ENCODE assay signal across 8 cellular contexts in the genomic region with DNA sequence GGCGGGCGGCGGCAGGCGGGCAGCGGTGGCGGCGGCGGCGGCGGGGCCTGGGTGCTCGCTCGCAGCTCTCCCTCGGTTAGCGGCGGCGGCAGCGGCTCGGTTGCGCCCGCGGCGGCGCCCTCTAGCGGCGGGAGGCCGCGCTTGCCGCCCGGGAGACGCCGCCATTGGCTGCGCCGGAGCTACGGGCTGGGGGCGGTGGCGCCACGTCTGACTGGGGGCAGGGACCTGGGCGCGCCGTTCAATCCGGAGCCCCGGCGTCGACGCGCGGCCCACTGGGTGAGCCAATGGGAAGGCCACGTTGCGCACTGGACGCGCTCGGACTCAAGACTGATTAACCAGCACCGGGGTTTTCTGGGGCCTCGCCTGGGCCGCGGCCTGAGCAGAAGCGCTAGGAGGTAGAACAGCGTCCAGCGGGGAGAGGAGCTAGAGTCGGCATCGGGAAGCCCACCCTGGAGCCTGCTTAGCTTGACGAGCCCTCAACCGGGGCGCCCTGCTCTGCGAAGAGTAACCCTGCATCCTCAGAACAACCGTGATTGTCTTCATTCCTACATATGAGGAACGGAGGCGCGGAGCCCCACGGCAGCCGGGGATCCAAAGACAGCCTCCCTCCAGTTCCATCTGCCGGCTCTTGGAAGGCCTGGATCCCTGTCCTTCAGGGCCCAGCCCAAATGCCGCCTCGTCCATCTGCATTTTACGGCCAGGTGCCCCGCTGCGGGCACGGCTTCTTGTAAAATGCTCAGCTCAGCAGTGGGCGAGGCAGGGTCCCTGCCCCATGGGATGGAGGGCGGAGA. TPM values are rescaled to one million over a fixed set of nuclear protein-coding genes. Genes with fewer than 3 reads are reported as not detected.
A peak's percentile ranks its signal among the peaks of the same experiment; 100 is the strongest.
DNase-seq lines count a peak whose midpoint lies in the region; ATAC-seq lines count a peak whose summit lies in the region.

ZC3H7A (minus strand) TSS at position 93 of the 791 bp plus-strand sequence. CDS start 14,904 bp downstream, outside the sequence.

- POLR2A ChIA-PET in activated CD4-positive, alpha-beta T cell treated with anti-CD3 and anti-CD28 coated beads, Interleukin-2, amount 10 ng/mL, durations not matched to agents 7 days and 5 days (lab: Charles Lee): interaction anchor here (0.7 to 1.0 kb wide), 3 partner anchors 11 to 59 kb away, joined by 3 to 6 read pairs (median 4); partner anchors contain the start of gene TXNDC11

- peak within 1 kb of the TSS; percentile 92 for H3K4me3 Mint-ChIP-seq in activated CD4-positive, alpha-beta T cell treated with anti-CD3 and anti-CD28 coated beads, Interleukin-2, amount 10 ng/mL, durations not matched to agents 7 days and 5 days

- H3K36me3 Mint-ChIP-seq in activated CD4-positive, alpha-beta T cell treated with anti-CD3 and anti-CD28 coated beads, Interleukin-2, amount 10 ng/mL, durations not matched to agents 7 days and 5 days (ENCODE audit: low read depth): peaks cover 24% of the 10 kb centered on the region

- H3K9me3 Mint-ChIP-seq in activated CD4-positive, alpha-beta T cell treated with anti-CD3 and anti-CD28 coated beads, Interleukin-2, amount 10 ng/mL, durations not matched to agents 7 days and 5 days: no peaks in the 10 kb centered on the region

- H3K27me3 Mint-ChIP-seq in activated CD4-positive, alpha-beta T cell treated with anti-CD3 and anti-CD28 coated beads, Interleukin-2, amount 10 ng/mL, durations not matched to agents 7 days and 5 days: no peaks in the 10 kb centered on the region

- peaks cover 64% of the 10 kb centered on the region for H3K4me1 Mint-ChIP-seq in activated CD4-positive, alpha-beta T cell treated with anti-CD3 and anti-CD28 coated beads, Interleukin-2, amount 10 ng/mL, durations not matched to agents 7 days and 5 days

- peak; percentile 52 to 97 (median 91) for DNase-seq in C1 segment of cervical spinal cord (lab: John Stamatoyannopoulos, UW)
- DNase-seq in NCI-H526 treated with DMSO at 0.1 percent for 48 hours (lab: John Stamatoyannopoulos, UW): peak; percentile 94
- DNase-seq in activated CD4-positive, alpha-beta T cell treated with anti-CD3 and anti-CD28 coated beads, Interleukin-2, amount 10 ng/mL, durations not matched to agents 7 days and 5 days: peak; percentile 94
- peak; percentile 57 for DNase-seq in cortex of kidney (lab: John Stamatoyannopoulos, UW)
- peak; percentile 98 for DNase-seq in left lobe of liver (ENCODE audit: low spot score)
- DNase-seq in stimulated activated CD4-positive, alpha-beta T cell treated with anti-CD3 and anti-CD28 coated beads, Interleukin-2, amount 100 ng/mL, for 4 hours (ENCODE audit: low read depth): peak; percentile 89

- CTCF ChIA-PET in activated CD4-positive, alpha-beta T cell treated with anti-CD3 and anti-CD28 coated beads, Interleukin-2, amount 10 ng/mL, durations not matched to agents 7 days and 5 days (lab: Charles Lee): interaction anchor here (0.5 to 5.9 kb wide), 46 partner anchors 11 to 849 kb away, joined by 3 to 62 read pairs (median 4); partner anchors contain the start of genes GSPT1 and TXNDC11

- peak within 1 kb of the TSS; percentile 98 for H3K27ac Mint-ChIP-seq in activated CD4-positive, alpha-beta T cell treated with anti-CD3 and anti-CD28 coated beads, Interleukin-2, amount 10 ng/mL, durations not matched to agents 7 days and 5 days

- ATAC-seq in GM19324 (IDR thresholded peaks at IDR 0.05; ENCODE audit: low FRiP score, unreplicated experiment) (peak; percentile 91), HG03469 (IDR thresholded peaks at IDR 0.05; ENCODE audit: unreplicated experiment) (peak; percentile 75), left lobe of liver (peak; percentile 93)

RNA-seq across cellular contexts. Expression of gene ZC3H7A, which starts in this region (rescaled TPM):
- 10 to 100 TPM; 68.0 to 76.9 TPM for total RNA-seq in activated CD4-positive, alpha-beta T cell treated with anti-CD3 and anti-CD28 coated beads, Interleukin-2, amount 10 ng/mL, durations not matched to agents 7 days and 5 days
- total RNA-seq in left lobe of liver: 20.5 TPM

Comparison
In these comparisons a context has a peak if more than half of its experiments do, and no peak if none do; other contexts are left out.
1. Peak in every context shown above with its lines: DNase-seq and ATAC-seq.